ENCODE assay signal across 1 cellular context in the genomic region with DNA sequence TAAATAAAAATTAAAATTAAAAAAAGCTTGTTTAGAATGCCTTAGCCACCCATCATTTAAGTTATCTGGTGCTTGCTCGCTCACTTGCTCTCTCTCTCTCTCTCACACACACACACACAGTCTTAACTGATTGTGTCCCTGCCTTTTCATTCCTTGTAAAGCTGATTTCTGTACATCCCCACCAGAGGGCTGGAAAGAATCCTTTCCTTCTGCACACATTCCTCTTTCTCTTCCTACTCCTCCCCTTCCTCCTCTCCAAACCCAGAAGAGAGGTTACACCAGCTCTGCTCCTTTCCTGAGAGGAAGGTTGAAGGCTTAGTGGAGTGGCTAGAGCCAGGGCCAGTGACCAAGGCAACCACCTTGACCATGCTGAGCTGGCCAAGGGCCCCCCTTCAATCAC.
TF ChIP-seq lines count a peak whose summit lies in the region.

No MANE protein-coding gene starts in this region.

TF ChIP-seq in SK-N-SH, 30 proteins besides CTCF, POLR2A, EP300 and RAD21 (continued from another document):
- TF ChIP-seq, protein P1, sequence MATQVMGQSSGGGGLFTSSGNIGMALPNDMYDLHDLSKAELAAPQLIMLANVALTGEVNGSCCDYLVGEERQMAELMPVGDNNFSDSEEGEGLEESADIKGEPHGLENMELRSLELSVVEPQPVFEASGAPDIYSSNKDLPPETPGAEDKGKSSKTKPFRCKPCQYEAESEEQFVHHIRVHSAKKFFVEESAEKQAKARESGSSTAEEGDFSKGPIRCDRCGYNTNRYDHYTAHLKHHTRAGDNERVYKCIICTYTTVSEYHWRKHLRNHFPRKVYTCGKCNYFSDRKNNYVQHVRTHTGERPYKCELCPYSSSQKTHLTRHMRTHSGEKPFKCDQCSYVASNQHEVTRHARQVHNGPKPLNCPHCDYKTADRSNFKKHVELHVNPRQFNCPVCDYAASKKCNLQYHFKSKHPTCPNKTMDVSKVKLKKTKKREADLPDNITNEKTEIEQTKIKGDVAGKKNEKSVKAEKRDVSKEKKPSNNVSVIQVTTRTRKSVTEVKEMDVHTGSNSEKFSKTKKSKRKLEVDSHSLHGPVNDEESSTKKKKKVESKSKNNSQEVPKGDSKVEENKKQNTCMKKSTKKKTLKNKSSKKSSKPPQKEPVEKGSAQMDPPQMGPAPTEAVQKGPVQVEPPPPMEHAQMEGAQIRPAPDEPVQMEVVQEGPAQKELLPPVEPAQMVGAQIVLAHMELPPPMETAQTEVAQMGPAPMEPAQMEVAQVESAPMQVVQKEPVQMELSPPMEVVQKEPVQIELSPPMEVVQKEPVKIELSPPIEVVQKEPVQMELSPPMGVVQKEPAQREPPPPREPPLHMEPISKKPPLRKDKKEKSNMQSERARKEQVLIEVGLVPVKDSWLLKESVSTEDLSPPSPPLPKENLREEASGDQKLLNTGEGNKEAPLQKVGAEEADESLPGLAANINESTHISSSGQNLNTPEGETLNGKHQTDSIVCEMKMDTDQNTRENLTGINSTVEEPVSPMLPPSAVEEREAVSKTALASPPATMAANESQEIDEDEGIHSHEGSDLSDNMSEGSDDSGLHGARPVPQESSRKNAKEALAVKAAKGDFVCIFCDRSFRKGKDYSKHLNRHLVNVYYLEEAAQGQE (IDR thresholded peaks at IDR 0.05; ENCODE audit: low read depth, low read length), result no peak
- TF ChIP-seq, protein P2, sequence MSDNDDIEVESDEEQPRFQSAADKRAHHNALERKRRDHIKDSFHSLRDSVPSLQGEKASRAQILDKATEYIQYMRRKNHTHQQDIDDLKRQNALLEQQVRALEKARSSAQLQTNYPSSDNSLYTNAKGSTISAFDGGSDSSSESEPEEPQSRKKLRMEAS (IDR thresholded peaks at IDR 0.05; ENCODE audit: low read depth), result no peak
- no peak for TF ChIP-seq CHD2 (IDR thresholded peaks at IDR 0.05; ENCODE audit: low read length, partially characterized antibody)
- TF ChIP-seq MEF2A (IDR thresholded peaks at IDR 0.05; ENCODE audit: borderline replicate concordance, low read depth), result no peak
- TF ChIP-seq, protein P3, sequence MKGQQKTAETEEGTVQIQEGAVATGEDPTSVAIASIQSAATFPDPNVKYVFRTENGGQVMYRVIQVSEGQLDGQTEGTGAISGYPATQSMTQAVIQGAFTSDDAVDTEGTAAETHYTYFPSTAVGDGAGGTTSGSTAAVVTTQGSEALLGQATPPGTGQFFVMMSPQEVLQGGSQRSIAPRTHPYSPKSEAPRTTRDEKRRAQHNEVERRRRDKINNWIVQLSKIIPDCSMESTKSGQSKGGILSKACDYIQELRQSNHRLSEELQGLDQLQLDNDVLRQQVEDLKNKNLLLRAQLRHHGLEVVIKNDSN (IDR thresholded peaks at IDR 0.05; ENCODE audit: borderline replicate concordance, low read depth), result no peak
- no peak for TF ChIP-seq TEAD4 (IDR thresholded peaks at IDR 0.05; ENCODE audit: borderline replicate concordance, insufficient read depth)
